In the genomic region with DNA sequence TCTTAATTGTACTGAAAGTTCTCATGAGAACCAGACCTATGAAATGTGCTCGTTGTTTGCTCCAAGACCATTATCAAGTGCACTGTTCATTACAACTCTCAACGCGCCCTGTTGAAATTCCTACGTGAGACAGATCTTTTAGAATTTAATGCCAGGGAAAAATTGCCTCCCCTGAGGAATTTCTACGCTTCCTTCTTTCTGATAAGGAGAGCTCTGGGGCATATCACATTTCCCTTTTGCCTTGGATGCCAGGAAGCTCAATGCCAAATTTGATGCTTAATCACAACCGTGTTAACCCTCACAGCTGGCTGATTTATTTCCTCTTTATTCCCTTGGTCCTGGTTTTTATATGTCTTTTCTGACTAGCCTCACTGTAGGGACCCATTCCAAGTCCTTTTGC, we compare ENCODE assay signal across 1 cellular context.
TF ChIP-seq lines count a peak whose summit lies in the region.

No MANE protein-coding gene starts in this region.

TF ChIP-seq in IMR-90, 13 proteins besides CTCF, POLR2A, EP300 and RAD21 (continued from another document):
- TF ChIP-seq MXI1 (IDR thresholded peaks at IDR 0.05; ENCODE audit: borderline replicate concordance, low read depth, low read length) = no peak
- no peak for TF ChIP-seq RCOR1 (IDR thresholded peaks at IDR 0.05; ENCODE audit: insufficient replicate concordance, low read length)
- TF ChIP-seq ELK1 (IDR thresholded peaks at IDR 0.05; ENCODE audit: borderline replicate concordance, low read depth, low read length) = no peak
- no peak for TF ChIP-seq RFX5 (IDR thresholded peaks at IDR 0.05; ENCODE audit: low read depth, low read length)
